ENCODE assay signal across 8 cellular contexts in the genomic region with DNA sequence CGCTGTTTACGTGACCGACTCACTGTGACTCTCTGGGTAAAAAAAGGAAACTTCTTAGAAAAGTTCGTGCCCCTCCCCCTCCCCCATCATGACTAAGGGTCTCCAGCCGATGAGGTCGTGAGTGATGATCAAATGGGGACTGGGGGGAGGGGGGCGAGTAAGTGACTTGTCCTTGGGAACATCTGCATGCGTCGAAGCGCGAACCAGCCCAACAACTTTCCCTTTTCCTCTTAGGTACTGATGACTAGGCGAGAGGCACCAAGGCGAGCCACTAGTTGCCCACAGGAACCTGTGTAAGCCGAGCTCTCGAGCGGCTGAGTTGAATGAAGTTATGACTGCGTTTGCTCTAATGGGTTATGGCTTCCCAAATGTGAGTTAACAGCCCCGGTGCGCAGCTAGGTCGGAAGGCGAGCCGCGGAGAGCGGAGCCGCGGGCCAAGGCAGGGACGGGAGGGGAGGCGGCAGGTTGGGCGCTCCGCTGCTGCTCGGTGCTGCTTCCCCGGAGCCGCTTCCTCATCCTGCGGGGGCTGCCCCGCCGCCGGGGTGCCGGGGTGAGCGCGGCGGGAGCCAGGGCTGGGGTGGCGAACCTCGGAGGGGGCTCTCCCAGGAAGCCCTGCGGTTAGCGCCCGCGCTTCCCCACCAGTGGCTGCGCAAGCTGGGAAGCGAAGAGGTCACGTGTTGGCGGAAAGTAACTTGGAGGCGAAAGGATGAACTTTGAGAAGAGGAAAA. TPM values are rescaled to one million over a fixed set of nuclear protein-coding genes. Genes with fewer than 3 reads are reported as not detected.
DNase-seq lines count a peak whose midpoint lies in the region; ATAC-seq lines count a peak whose summit lies in the region.

No MANE protein-coding gene starts in this region.

- ATAC-seq in stimulated activated effector memory CD8-positive, alpha-beta T cell treated with anti-CD3 and anti-CD28 coated beads, Interleukin-12 subunit alpha, Interleukin-12 subunit beta, amount 100 ng/mL, for 72 hours, result no peak

- H3K4me1 ChIP-seq in neuron (ENCODE audit: insufficient read depth, low read length), result peaks cover 16% of the 10 kb centered on the region

- H3K4me3 Mint-ChIP-seq in stimulated activated effector memory CD8-positive, alpha-beta T cell treated with anti-CD3 and anti-CD28 coated beads, Interleukin-12 subunit alpha, Interleukin-12 subunit beta, amount 100 ng/mL, for 72 hours, result no peak overlapping the region

- peaks cover 54% of the 10 kb centered on the region for H3K27me3 ChIP-seq in neuron (ENCODE audit: insufficient read depth, low read length)

- DNase-seq in NCI-H82 (lab: John Stamatoyannopoulos, UW) (peak; percentile 39), NCI-H82 treated with DMSO at 0.1 percent for 48 hours (lab: John Stamatoyannopoulos, UW; ENCODE audit: unreplicated experiment) (no peak), M059J (ENCODE audit: low read depth) (peak; percentile 82), dermis blood vessel endothelial cell (peak; percentile 32), SKM-1 (lab: John Stamatoyannopoulos, UW; ENCODE audit: unreplicated experiment) (no peak)
- DNase-seq in stimulated activated effector memory CD8-positive, alpha-beta T cell treated with anti-CD3 and anti-CD28 coated beads, Interleukin-12 subunit alpha, Interleukin-12 subunit beta, amount 100 ng/mL, for 72 hours (ENCODE audit: low spot score in 2 of 2), result no peak
- no peak for DNase-seq in stimulated activated CD4-positive, alpha-beta T cell treated with anti-CD3 and anti-CD28 coated beads, Interleukin-4, amount 100 ng/mL, for 1 hour

- peaks cover 8% of the 10 kb centered on the region for H3K9me3 Mint-ChIP-seq in stimulated activated effector memory CD8-positive, alpha-beta T cell treated with anti-CD3 and anti-CD28 coated beads, Interleukin-12 subunit alpha, Interleukin-12 subunit beta, amount 100 ng/mL, for 72 hours

- H3K4me3 ChIP-seq in neuron (ENCODE audit: low read length), result peak overlapping the region; percentile 43

- H3K9me3 ChIP-seq in neuron (ENCODE audit: low read length), result no peaks in the 10 kb centered on the region

- no peaks in the 10 kb centered on the region for H3K4me1 Mint-ChIP-seq in stimulated activated effector memory CD8-positive, alpha-beta T cell treated with anti-CD3 and anti-CD28 coated beads, Interleukin-12 subunit alpha, Interleukin-12 subunit beta, amount 100 ng/mL, for 72 hours

- no peaks in the 10 kb centered on the region for H3K36me3 ChIP-seq in neuron (ENCODE audit: insufficient read depth, low read length)

- H3K36me3 Mint-ChIP-seq in stimulated activated effector memory CD8-positive, alpha-beta T cell treated with anti-CD3 and anti-CD28 coated beads, Interleukin-12 subunit alpha, Interleukin-12 subunit beta, amount 100 ng/mL, for 72 hours, result no peaks in the 10 kb centered on the region

- no peak overlapping the region for H3K27ac Mint-ChIP-seq in stimulated activated effector memory CD8-positive, alpha-beta T cell treated with anti-CD3 and anti-CD28 coated beads, Interleukin-12 subunit alpha, Interleukin-12 subunit beta, amount 100 ng/mL, for 72 hours

- H2AFZ ChIP-seq in neuron (ENCODE audit: low read depth, low read length), result peak overlapping the region; percentile 31

RNA-seq across cellular contexts. Expression of gene BDNF, which starts 22.0 kb away (rescaled TPM):
- 35.4 and 46.9 TPM in 2 replicates for total RNA-seq in M059J (2014; rRNA removed; shearing (Covaris generic))
- 0.60 and 0.85 TPM in 2 replicates for total RNA-seq in dermis blood vessel endothelial cell

Comparison
In these comparisons a context has a peak if more than half of its experiments do, and no peak if none do; other contexts are left out.
1. DNase-seq: peak in NCI-H82 (single experiment), M059J (single experiment) and dermis blood vessel endothelial cell (single experiment); none in NCI-H82 treated with DMSO at 0.1 percent for 48 hours (single experiment), SKM-1 (single experiment), stimulated activated effector memory CD8-positive, alpha-beta T cell treated with anti-CD3 and anti-CD28 coated beads, Interleukin-12 subunit alpha, Interleukin-12 subunit beta, amount 100 ng/mL, for 72 hours (0 of 2) and stimulated activated CD4-positive, alpha-beta T cell treated with anti-CD3 and anti-CD28 coated beads, Interleukin-4, amount 100 ng/mL, for 1 hour (single experiment).
2. RNA of gene BDNF, which starts 22.0 kb away (total RNA-seq): 35.4 to 46.9 TPM in M059J; 0.60 to 0.85 TPM in dermis blood vessel endothelial cell; every median in the first group is over 10 times any median in the second.